ENCODE assay signal across 12 cellular contexts in the genomic region with DNA sequence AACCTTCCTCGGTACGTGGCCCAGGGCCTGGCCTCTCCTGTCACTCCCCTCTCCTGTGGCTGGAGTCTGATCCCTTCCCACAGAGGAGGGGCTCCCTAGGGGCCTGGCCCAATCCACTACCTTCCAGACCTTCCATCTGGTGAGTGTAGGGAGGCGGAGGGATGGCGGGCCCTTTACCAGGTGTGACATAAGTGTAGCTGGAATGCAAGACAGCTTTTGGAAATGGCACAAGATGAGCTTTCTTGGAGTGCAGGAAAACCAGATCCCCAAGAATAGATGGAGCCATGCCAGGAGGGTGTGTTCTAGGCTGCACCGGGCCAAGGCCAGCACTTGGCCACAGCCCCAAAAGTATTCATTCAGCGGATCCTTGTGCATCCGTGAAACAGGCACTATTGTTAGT. TPM values are rescaled to one million over a fixed set of nuclear protein-coding genes. Genes with fewer than 3 reads are reported as not detected.
A peak's percentile ranks its signal among the peaks of the same experiment; 100 is the strongest.
DNase-seq lines count a peak whose midpoint lies in the region; ATAC-seq, FAIRE-seq and TF ChIP-seq lines count a peak whose summit lies in the region.
"Had no signal": no experiment of that assay in that cellular context is flagged by ENCODE, and none has a peak within 500 bp of the region (broad histone marks: within the 10 kb centered on the region; RNA-seq: fewer than 3 reads in every experiment).

No MANE protein-coding gene starts in this region.

- H4K5ac ChIP-seq in H9 (ENCODE audit: insufficient read length, low read depth, low read length): no peak overlapping the region

- H3K9me3 Mint-ChIP-seq in H9: no peaks in the 10 kb centered on the region
- H3K9me3 Mint-ChIP-seq in activated T-helper 17 cell treated with anti-CD3 and anti-CD28 coated beads, Interleukin-2, amount 50 U/mL, for 72 hours: no peaks in the 10 kb centered on the region
- H3K9me3 Mint-ChIP-seq: naive thymus-derived CD4-positive, alpha-beta T cell had no signal

- H3K36me3 ChIP-seq in adrenal gland (replicated peaks in 1 of 2) (no peaks in the 10 kb centered on the region), left ventricle myocardium inferior (peaks cover 5% of the 10 kb centered on the region), stomach (peaks cover 9 to 38% (median 31%) of the 10 kb centered on the region in 4 donors)
- H3K36me3 ChIP-seq: vagina had no signal

- no peak overlapping the region for H2BK12ac ChIP-seq in H9 (ENCODE audit: insufficient read length, low read depth, low read length)

- H3K4me1 Mint-ChIP-seq in H9: peaks cover 22 to 29% of the 10 kb centered on the region in 2 experiments
- H3K4me1 Mint-ChIP-seq in activated T-helper 17 cell treated with anti-CD3 and anti-CD28 coated beads, Interleukin-2, amount 50 U/mL, for 72 hours: no peaks in the 10 kb centered on the region

- peak; percentile 58 for DNase-seq in H9
- DNase-seq in adrenal gland: peak in 4 of 7 donors; percentile 52 to 66 (median 52)
- DNase-seq in left ventricle myocardium inferior: no peak
- peak; percentile 80 for DNase-seq in stomach
- no peak for DNase-seq in GM12892 (ENCODE audit: insufficient read length)
- DNase-seq in ureter (ENCODE audit: low spot score): no peak
- DNase-seq: naive thymus-derived CD4-positive, alpha-beta T cell; NCI-H1694 treated with DMSO at 0.1 percent for 48 hours; stimulated activated CD4-positive, alpha-beta T cell treated with anti-CD3 and anti-CD28 coated beads, Interleukin-4, amount 100 ng/mL, for 24 hours had no signal

- no CpG with 5 or more reads among the region's 7 CpGs for WGBS in H9 (ENCODE audit: extremely low coverage, insufficient read length, low lambda C conversion rate)
- 47 to 61% (median 48%) methylated on average over 5 to 7 of the region's 7 CpGs for WGBS in adrenal gland, 4 donors
- WGBS in stomach, 5 donors: 29 to 53% (median 30%) methylated on average over 6 to 7 of the region's 7 CpGs

- H2BK20ac ChIP-seq in H9 (ENCODE audit: low read depth, low read length, poor library complexity, severe bottlenecking): no peak overlapping the region

- H3K56ac ChIP-seq in H9 (ENCODE audit: insufficient read length, low read depth, low read length): no peak overlapping the region

- no peak overlapping the region for H3K4me2 ChIP-seq in H9 (ENCODE audit: insufficient read depth, insufficient read length, low read length)

- no peak overlapping the region for H4K91ac ChIP-seq in H9 (ENCODE audit: insufficient read length, low read depth, low read length)

- no peak overlapping the region for H3K18ac ChIP-seq in H9 (ENCODE audit: insufficient read length, low read depth, low read length)

- no peak overlapping the region for H3K4ac ChIP-seq in H9 (ENCODE audit: low read depth, low read length)

- ATAC-seq in GM21737 (IDR thresholded peaks at IDR 0.05; ENCODE audit: unreplicated experiment): no peak
- ATAC-seq in activated T-helper 17 cell treated with anti-CD3 and anti-CD28 coated beads, Interleukin-2, amount 50 U/mL, for 72 hours (replicated peaks): no peak
- ATAC-seq: naive thymus-derived CD4-positive, alpha-beta T cell had no signal

- TF ChIP-seq CTCF in H9 (conservative IDR thresholded peaks at IDR 0.05): no peak
- no peak for TF ChIP-seq CTCF in adrenal gland (IDR thresholded peaks at IDR 0.05)
- TF ChIP-seq CTCF in left ventricle myocardium inferior (IDR thresholded peaks at IDR 0.05; ENCODE audit: borderline replicate concordance): no peak
- TF ChIP-seq CTCF in stomach (IDR thresholded peaks at IDR 0.05): no peak

- H3K27ac ChIP-seq in H9 (ENCODE audit: insufficient read length, low read depth, low read length) (no peak overlapping the region), adrenal gland (no peak overlapping the region), left ventricle myocardium inferior (replicated peaks) (peak overlapping the region; percentile 64), stomach (peak overlapping the region; percentile 52 to 72 (median 57))
- H3K27ac ChIP-seq: vagina had no signal

- H3T11ph ChIP-seq in H9 (ENCODE audit: low read length): no peak overlapping the region

- TF ChIP-seq POLR2A in adrenal gland (IDR thresholded peaks at IDR 0.05) (no peak), stomach (IDR thresholded peaks at IDR 0.05) (no peak), GM12892 (IDR thresholded peaks at IDR 0.05; ENCODE audit: low read depth, low read length) (no peak)

- intact Hi-C loops in adrenal gland (cut with DNase I): loop anchor here in 1 of 2 donors (2.0 kb wide), 1 partner anchor 146 kb away; no protein-coding TSS in a partner anchor
- intact Hi-C loops in left ventricle myocardium inferior (cut with micrococcal nuclease): no loop called here
- intact Hi-C loops in stomach (cut with DNase I; ENCODE audit: low total_unique reads): loop anchor here (5.0 kb wide), 1 partner anchor 148 kb away; no protein-coding TSS in a partner anchor

- H3K14ac ChIP-seq in H9 (ENCODE audit: insufficient read depth, low read length): no peak overlapping the region

- no peaks in the 10 kb centered on the region for H3K79me2 ChIP-seq in H9 (ENCODE audit: insufficient read depth, low read length)

- H4K8ac ChIP-seq in H9 (replicated peaks; ENCODE audit: insufficient read length, low read depth, low read length): no peak overlapping the region

- peaks cover 3% of the 10 kb centered on the region for H3K27me3 Mint-ChIP-seq in H9 (ENCODE audit: low read depth)
- peaks cover 23% of the 10 kb centered on the region for H3K27me3 Mint-ChIP-seq in activated T-helper 17 cell treated with anti-CD3 and anti-CD28 coated beads, Interleukin-2, amount 50 U/mL, for 72 hours

- no peaks in the 10 kb centered on the region for H3K27me3 ChIP-seq in H9 (ENCODE audit: insufficient read depth, low read length)
- H3K27me3 ChIP-seq in adrenal gland: no peaks in the 10 kb centered on the region
- no peaks in the 10 kb centered on the region for H3K27me3 ChIP-seq in left ventricle myocardium inferior (ENCODE audit: low read depth)
- H3K27me3 ChIP-seq in stomach: no peaks in the 10 kb centered on the region
- H3K27me3 ChIP-seq: vagina had no signal

- H3K23me2 ChIP-seq in H9 (ENCODE audit: insufficient read length, low read depth, low read length, poor library complexity, severe bottlenecking): peaks cover under 1% of the 10 kb centered on the region

- no peak overlapping the region for H2BK15ac ChIP-seq in H9 (ENCODE audit: low read depth, low read length)

- H3K9me3 ChIP-seq in H9 (ENCODE audit: control insufficient read depth, low read depth, low read length): no peaks in the 10 kb centered on the region
- no peaks in the 10 kb centered on the region for H3K9me3 ChIP-seq in adrenal gland (replicated peaks in 1 of 3)
- no peaks in the 10 kb centered on the region for H3K9me3 ChIP-seq in left ventricle myocardium inferior (replicated peaks)
- no peaks in the 10 kb centered on the region for H3K9me3 ChIP-seq in stomach
- H3K9me3 ChIP-seq: vagina had no signal

- H3K4me3 ChIP-seq in adrenal gland (no peak overlapping the region), left ventricle myocardium inferior (no peak overlapping the region), stomach (no peak overlapping the region)
- H3K4me3 ChIP-seq: vagina had no signal

- no peak overlapping the region for H3K4me3 Mint-ChIP-seq in H9
- H3K4me3 Mint-ChIP-seq in activated T-helper 17 cell treated with anti-CD3 and anti-CD28 coated beads, Interleukin-2, amount 50 U/mL, for 72 hours: no peak overlapping the region
- H3K4me3 Mint-ChIP-seq: naive thymus-derived CD4-positive, alpha-beta T cell had no signal

- no peak overlapping the region for H2BK120ac ChIP-seq in H9 (ENCODE audit: low read depth, low read length, poor library complexity, severe bottlenecking)

- H4K20me1 ChIP-seq in H9 (ENCODE audit: control insufficient read depth, insufficient read depth, insufficient read length): no peaks in the 10 kb centered on the region

- no peak overlapping the region for H2AFZ ChIP-seq in H9 (ENCODE audit: low read length)

- no peak for FAIRE-seq in GM12892 (lab: Jason Lieb, UNC)

- TF ChIP-seq EP300 in stomach (IDR thresholded peaks at IDR 0.05): no peak

- H3K36me3 Mint-ChIP-seq in H9 (ENCODE audit: insufficient read depth in 1 of 3, low read depth in 3 of 3): peaks cover 21 to 34% (median 33%) of the 10 kb centered on the region in 3 experiments
- no peaks in the 10 kb centered on the region for H3K36me3 Mint-ChIP-seq in activated T-helper 17 cell treated with anti-CD3 and anti-CD28 coated beads, Interleukin-2, amount 50 U/mL, for 72 hours (ENCODE audit: low read depth)

- H2AK5ac ChIP-seq in H9 (ENCODE audit: insufficient read length, low read length): no peak overlapping the region

- H3K27ac Mint-ChIP-seq in H9: no peak overlapping the region
- H3K27ac Mint-ChIP-seq in activated T-helper 17 cell treated with anti-CD3 and anti-CD28 coated beads, Interleukin-2, amount 50 U/mL, for 72 hours: no peak overlapping the region
- H3K27ac Mint-ChIP-seq: naive thymus-derived CD4-positive, alpha-beta T cell had no signal

- no peak overlapping the region for H3K9ac ChIP-seq in H9 (ENCODE audit: extremely low read depth, insufficient read length, low read length)

- no peaks in the 10 kb centered on the region for H3K79me1 ChIP-seq in H9 (ENCODE audit: insufficient read depth, low read depth, low read length, poor library complexity, severe bottlenecking)

- H3K4me1 ChIP-seq in H9 (ENCODE audit: insufficient read depth, low read length) (peaks cover 4% of the 10 kb centered on the region; the same call in 1 of the 2 replicates), adrenal gland (replicated peaks in 1 of 2) (peaks cover 0 to 9% of the 10 kb centered on the region in 2 donors), left ventricle myocardium inferior (peaks cover 23% of the 10 kb centered on the region), stomach (peaks cover 17 to 30% (median 26%) of the 10 kb centered on the region in 4 donors)

- H2BK5ac ChIP-seq in H9 (ENCODE audit: insufficient read length, low read length): no peak overlapping the region

- no peak overlapping the region for H3K23ac ChIP-seq in H9 (ENCODE audit: insufficient read length, low read depth, low read length)

RNA-seq across cellular contexts. Expression of gene IGFBP5, which starts 30.1 kb away (rescaled TPM):
- total RNA-seq in H9 (2021) (0.61 and 0.90 TPM in 2 replicates), adrenal gland (1,000 to 10,000 TPM in 3 of 8 donors, 100 to 1,000 TPM in 5; 348 to 2,550 (median 761) TPM), left ventricle myocardium inferior (138 TPM), stomach (100 to 1,000 TPM; 166 to 923 (median 548) TPM), ureter (697 TPM)
- polyA plus RNA-seq in adrenal gland (100 to 1,000 TPM in 2 of 3 donors, 10 to 100 TPM in 1; 92.5 to 204 (median 204) TPM), stomach (100 to 1,000 TPM in 2 of 3 donors, 10 to 100 TPM in 1; 92.1 to 215 (median 128) TPM)
- not detected for polyA plus RNA-seq in GM12892 (2012; ENCODE audit: missing spikeins)
- not detected for total RNA-seq in activated T-helper 17 cell treated with anti-CD3 and anti-CD28 coated beads, Interleukin-2, amount 50 U/mL, for 72 hours
- total RNA-seq: naive thymus-derived CD4-positive, alpha-beta T cell had no signal
- polyA plus RNA-seq: naive thymus-derived CD4-positive, alpha-beta T cell had no signal

RNA-seq across cellular contexts. Expression of gene IGFBP2, which starts 32.0 kb away (rescaled TPM):
- total RNA-seq in H9 (2021) (363 and 366 TPM in 2 replicates), adrenal gland (100 to 1,000 TPM in 3 of 8 donors, 10 to 100 TPM in 5; 35.6 to 253 (median 84.8) TPM), left ventricle myocardium inferior (136 TPM), stomach (100 to 1,000 TPM; 180 to 636 (median 529) TPM), ureter (210 TPM)
- polyA plus RNA-seq in adrenal gland (10 to 100 TPM; 14.8 to 76.6 (median 62.7) TPM), stomach (100 to 1,000 TPM; 106 to 285 (median 238) TPM)
- polyA plus RNA-seq in GM12892 (2012; ENCODE audit: missing spikeins): 1.5 TPM
- total RNA-seq in activated T-helper 17 cell treated with anti-CD3 and anti-CD28 coated beads, Interleukin-2, amount 50 U/mL, for 72 hours: under 1 TPM in 1 of 2 donors, not detected in 1; 0.32 TPM

Comparison
In these comparisons a context has a peak if more than half of its experiments do, and no peak if none do; other contexts are left out.
1. DNase-seq: peak in H9 (single experiment), adrenal gland (4 of 7) and stomach (single experiment); none in left ventricle myocardium inferior (single experiment), GM12892 (single experiment) and ureter (single experiment).
2. H3K27ac ChIP-seq: peak in left ventricle myocardium inferior (single experiment) and stomach (5 of 5); none in H9 (single experiment) and adrenal gland (0 of 5).
3. RNA of gene IGFBP5, which starts 30.1 kb away (total RNA-seq): 348 to 2,550 TPM in adrenal gland, 697 TPM in ureter (single experiment), 166 to 923 TPM in stomach and 138 TPM in left ventricle myocardium inferior (single experiment); 0.61 to 0.90 TPM in H9 and not detected in activated T-helper 17 cell treated with anti-CD3 and anti-CD28 coated beads, Interleukin-2, amount 50 U/mL, for 72 hours; every median in the first group is over 10 times any median in the second.
4. RNA of gene IGFBP2, which starts 32.0 kb away (total RNA-seq): 180 to 636 TPM in stomach, 363 to 366 TPM in H9, 210 TPM in ureter (single experiment), 136 TPM in left ventricle myocardium inferior (single experiment) and 35.6 to 253 TPM in adrenal gland; 0.32 TPM in activated T-helper 17 cell treated with anti-CD3 and anti-CD28 coated beads, Interleukin-2, amount 50 U/mL, for 72 hours; every median in the first group is over 10 times any median in the second.